In the genomic region with DNA sequence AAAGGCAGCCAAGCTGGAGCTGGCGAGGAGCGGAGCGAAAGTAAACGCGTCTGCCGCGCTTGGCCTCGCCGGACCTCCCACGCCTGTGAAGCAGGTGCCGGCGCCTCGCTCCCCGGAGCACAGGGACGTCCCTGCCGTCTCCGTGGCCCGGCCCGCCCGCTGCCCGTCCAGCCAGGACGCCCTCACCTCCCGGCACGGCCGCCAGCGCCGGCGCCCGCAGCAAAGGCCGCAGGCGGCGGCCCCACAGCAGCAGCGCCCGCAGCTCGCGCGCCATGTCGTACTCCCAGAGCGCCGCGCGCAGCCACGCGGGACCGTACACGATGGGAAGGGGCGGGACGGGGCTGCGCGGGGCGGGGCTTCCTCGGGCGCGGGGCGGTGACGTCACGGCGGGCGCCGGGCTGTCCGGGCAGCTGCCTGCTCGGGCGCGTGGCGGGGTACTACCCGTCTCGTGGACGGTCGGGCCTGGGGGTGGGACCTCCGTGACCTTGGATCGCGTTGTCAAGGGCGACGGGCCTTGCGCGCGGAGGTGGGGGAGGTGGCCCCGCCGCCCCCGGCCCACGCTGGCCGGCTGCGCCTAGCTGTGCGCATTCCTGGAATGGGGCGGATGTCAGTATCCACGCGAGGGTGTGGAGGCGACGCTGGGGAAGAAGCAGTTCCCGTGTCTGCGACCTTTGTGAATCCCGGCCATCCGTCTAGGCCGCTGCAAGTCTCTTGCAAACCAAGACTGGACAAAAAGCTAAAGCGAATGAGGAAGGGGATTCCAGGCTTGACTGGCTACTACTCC, we compare ENCODE assay signal across 8 cellular contexts. TPM values are rescaled to one million over a fixed set of nuclear protein-coding genes. Genes with fewer than 3 reads are reported as not detected.
DNase-seq lines count a peak whose midpoint lies in the region; ATAC-seq and TF ChIP-seq lines count a peak whose summit lies in the region.

TRAP1 (minus strand) TSS at position 290 of the 784 bp plus-strand sequence; CDS start at position 274, 16 bp downstream.

- H3K79me2 ChIP-seq in DND-41 (ENCODE audit: insufficient read depth, low read length): peaks cover 16% of the 10 kb centered on the region

- H3K9ac ChIP-seq in DND-41 (ENCODE audit: low read depth, low read length) (peak within 1 kb of the TSS; percentile 72), stomach smooth muscle (ENCODE audit: low read length in 2 of 2) (peak within 1 kb of the TSS; percentile 91 to 96)

- no peaks in the 10 kb centered on the region for H3K27me3 ChIP-seq in DND-41 (ENCODE audit: insufficient read depth, low read length, poor library complexity)
- no peaks in the 10 kb centered on the region for H3K27me3 ChIP-seq in SJCRH30
- H3K27me3 ChIP-seq in foreskin keratinocyte: no peaks in the 10 kb centered on the region
- no peaks in the 10 kb centered on the region for H3K27me3 ChIP-seq in neuron (ENCODE audit: insufficient read depth, low read length)
- H3K27me3 ChIP-seq in stomach smooth muscle (ENCODE audit: control insufficient read depth in 1 of 2, insufficient read depth in 2 of 2, low read length in 2 of 2): no peaks in the 10 kb centered on the region

- DNase-seq in DND-41 (peak; percentile 88), Kasumi-1 (lab: John Stamatoyannopoulos, UW) (peak; percentile 23 to 37), SJCRH30 (peak; percentile 85 to 87), foreskin keratinocyte (peak in 1 of 2 donors; percentile 44)
- DNase-seq in activated gamma-delta T cell treated with anti-CD3 and anti-CD28 coated beads, Interleukin-2, amount 50 U/mL, for 16 hours (ENCODE audit: low read depth): peak; percentile 89

- peak; percentile 94 for ATAC-seq in DND-41 (ENCODE audit: insufficient read depth, low read depth)
- peak; percentile 68 for ATAC-seq in GM21786 (IDR thresholded peaks at IDR 0.05; ENCODE audit: unreplicated experiment)
- peak; percentile 88 for ATAC-seq in foreskin keratinocyte

- H3K36me3 ChIP-seq in DND-41 (ENCODE audit: insufficient read depth, low read length) (peaks cover 9% of the 10 kb centered on the region), SJCRH30 (no peaks in the 10 kb centered on the region), neuron (ENCODE audit: insufficient read depth, low read length) (peaks cover 21% of the 10 kb centered on the region), stomach smooth muscle (ENCODE audit: control insufficient read depth in 2 of 2, insufficient read depth in 2 of 2, low read length in 2 of 2) (peaks cover 3 to 8% of the 10 kb centered on the region in 2 donors)

- peak within 1 kb of the TSS; percentile 75 for H3K27ac ChIP-seq in DND-41 (ENCODE audit: low read length)
- H3K27ac ChIP-seq in SJCRH30: peak within 1 kb of the TSS; percentile 87
- H3K27ac ChIP-seq in foreskin keratinocyte: peak within 1 kb of the TSS; percentile 86
- peak within 1 kb of the TSS; percentile 88 for H3K27ac ChIP-seq in stomach smooth muscle (ENCODE audit: low read length)

- no peaks in the 10 kb centered on the region for H3K9me3 ChIP-seq in DND-41 (ENCODE audit: insufficient read depth, low read length, severe bottlenecking)
- H3K9me3 ChIP-seq in SJCRH30 (replicated peaks): no peaks in the 10 kb centered on the region
- H3K9me3 ChIP-seq in neuron (ENCODE audit: low read length): no peaks in the 10 kb centered on the region
- H3K9me3 ChIP-seq in stomach smooth muscle (ENCODE audit: control insufficient read depth in 2 of 2, low read length in 2 of 2): no peaks in the 10 kb centered on the region

- peaks cover 24% of the 10 kb centered on the region for H4K20me1 ChIP-seq in DND-41 (ENCODE audit: insufficient read depth, low read length)

- peaks cover 23% of the 10 kb centered on the region for H3K4me1 ChIP-seq in DND-41 (ENCODE audit: insufficient read depth, low read length)
- H3K4me1 ChIP-seq in SJCRH30: no peaks in the 10 kb centered on the region
- peaks cover 4% of the 10 kb centered on the region for H3K4me1 ChIP-seq in foreskin keratinocyte
- peaks cover 14% of the 10 kb centered on the region for H3K4me1 ChIP-seq in neuron (ENCODE audit: insufficient read depth, low read length)
- H3K4me1 ChIP-seq in stomach smooth muscle (ENCODE audit: control insufficient read depth, insufficient read depth, low read length): peaks cover 13% of the 10 kb centered on the region

- no peak for TF ChIP-seq CTCF in DND-41 (IDR thresholded peaks at IDR 0.05; ENCODE audit: borderline replicate concordance, extremely low read depth, low read length, poor library complexity, severe bottlenecking)
- TF ChIP-seq CTCF in foreskin keratinocyte (conservative IDR thresholded peaks at IDR 0.05): peak; percentile 6

- H2AFZ ChIP-seq in DND-41 (ENCODE audit: low read depth, low read length) (peak within 1 kb of the TSS; percentile 96), neuron (ENCODE audit: low read depth, low read length) (peak within 1 kb of the TSS; percentile 74)

- peak within 1 kb of the TSS; percentile 82 for H3K4me2 ChIP-seq in DND-41 (ENCODE audit: insufficient read depth, low read length)

- H3K4me3 ChIP-seq in DND-41 (ENCODE audit: low read depth in 1 of 2, low read length in 2 of 2) (peak within 1 kb of the TSS; percentile 74 to 86), SJCRH30 (peak within 1 kb of the TSS; percentile 74), neuron (ENCODE audit: low read length) (peak within 1 kb of the TSS; percentile 59), stomach smooth muscle (ENCODE audit: low read length in 2 of 2) (peak within 1 kb of the TSS; percentile 94 to 97)

RNA-seq across cellular contexts. Expression of gene TRAP1, which starts in this region (rescaled TPM):
- total RNA-seq in SJCRH30 (2014; rRNA removed; shearing (Covaris generic)): 71.0 and 72.5 TPM in 2 replicates
- total RNA-seq in foreskin keratinocyte: 82.5 and 112 TPM in 2 replicates
- 80.0 and 98.0 TPM in 2 replicates for polyA plus RNA-seq in foreskin keratinocyte
